In the genomic region with DNA sequence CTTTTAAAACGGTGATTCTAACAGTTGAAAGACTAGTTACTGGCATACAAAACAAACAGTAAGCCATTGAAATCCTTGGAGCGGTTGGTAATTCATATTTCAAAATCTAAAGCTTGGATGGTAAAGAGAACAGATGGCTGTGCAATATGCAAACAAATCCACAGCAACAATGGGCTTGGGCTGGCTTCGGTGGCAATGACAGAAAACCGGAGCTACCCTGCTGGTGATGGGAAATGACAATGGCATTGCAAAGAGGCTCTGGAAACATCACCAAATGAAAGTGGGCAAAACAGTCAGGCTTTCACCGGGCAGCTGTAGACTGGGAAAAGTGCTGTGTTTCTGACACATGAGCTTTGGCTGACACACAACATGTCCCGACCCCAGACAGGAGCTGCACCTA, we compare ENCODE assay signal across 22 cellular contexts. TPM values are rescaled to one million over a fixed set of nuclear protein-coding genes. Genes with fewer than 3 reads are reported as not detected.
DNase-seq lines count a peak whose midpoint lies in the region; ATAC-seq and TF ChIP-seq lines count a peak whose summit lies in the region.
"Had no signal": no experiment of that assay in that cellular context is flagged by ENCODE, and none has a peak within 500 bp of the region (broad histone marks: within the 10 kb centered on the region; RNA-seq: fewer than 3 reads in every experiment).

No MANE protein-coding gene starts in this region.

- peaks cover 4% of the 10 kb centered on the region for H3K36me3 Mint-ChIP-seq in T-helper 17 cell (ENCODE audit: low read depth)

- DNase-seq in DMS153 (lab: John Stamatoyannopoulos, UW) (peak; percentile 94), NCI-H1105 (lab: John Stamatoyannopoulos, UW) (peak; percentile 28), NCI-H345 treated with DMSO at 0.1 percent for 48 hours (lab: John Stamatoyannopoulos, UW; ENCODE audit: unreplicated experiment) (peak; percentile 86), T-helper 17 cell (no peak), globus pallidus (ENCODE audit: low spot score) (no peak), foreskin fibroblast (no peak)
- DNase-seq: activated CD8-positive, alpha-beta T cell treated with anti-CD3 and anti-CD28 coated beads, Interleukin-2, amount 10 ng/mL, durations not matched to agents 7 days and 5 days; activated naive CD4-positive, alpha-beta T cell treated with anti-CD3 and anti-CD28 coated beads for 36 hours; activated T-cell treated with anti-CD3 and anti-CD28 coated beads, Interleukin-2, amount 50 U/mL, for 1 hour; CD4-positive, CD25-positive, alpha-beta regulatory T cell; DND-41; erythroblast; foreskin melanocyte; H7; kidney glomerular epithelial cell; NK-92 treated with Interleukin-12 subunit alpha and Interleukin-12 subunit beta, amount 100 ng/mL, for 24 hours; small intestine; stimulated activated naive CD8-positive, alpha-beta T cell treated with anti-CD3 and anti-CD28 coated beads, Interleukin-15, Interleukin-2, amounts not matched to agents 100 U/mL and 50 U/mL, for 24 hours; tibial artery had no signal

- no peak for TF ChIP-seq CTCF in foreskin fibroblast (IDR thresholded peaks at IDR 0.05; ENCODE audit: low read depth, low read length)

- H3K27ac Mint-ChIP-seq in T-helper 17 cell, result no peak overlapping the region
- H3K27ac Mint-ChIP-seq: activated CD8-positive, alpha-beta T cell treated with anti-CD3 and anti-CD28 coated beads, Interleukin-2, amount 10 ng/mL, durations not matched to agents 7 days and 5 days; activated naive CD4-positive, alpha-beta T cell treated with anti-CD3 and anti-CD28 coated beads for 36 hours; CD4-positive, CD25-positive, alpha-beta regulatory T cell had no signal

- H3K27me3 Mint-ChIP-seq in T-helper 17 cell, result no peaks in the 10 kb centered on the region
- H3K27me3 Mint-ChIP-seq: CD4-positive, CD25-positive, alpha-beta regulatory T cell had no signal

- ATAC-seq in T-helper 17 cell (no peak), GM21619 (IDR thresholded peaks at IDR 0.05; ENCODE audit: unreplicated experiment) (no peak), HG03039 (IDR thresholded peaks at IDR 0.05; ENCODE audit: unreplicated experiment) (no peak)
- ATAC-seq: activated CD8-positive, alpha-beta T cell treated with anti-CD3 and anti-CD28 coated beads, Interleukin-2, amount 10 ng/mL, durations not matched to agents 7 days and 5 days; stimulated activated naive CD8-positive, alpha-beta T cell treated with anti-CD3 and anti-CD28 coated beads, Interleukin-15, Interleukin-2, amounts not matched to agents 100 U/mL and 50 U/mL, for 24 hours had no signal

- peaks cover 44% of the 10 kb centered on the region for H3K4me1 Mint-ChIP-seq in T-helper 17 cell

- no peak overlapping the region for H3K4me3 ChIP-seq in foreskin fibroblast (ENCODE audit: low read depth in 1 of 2, low read length in 2 of 2)
- H3K4me3 ChIP-seq: tibial artery had no signal

- H3K4me3 Mint-ChIP-seq in T-helper 17 cell, result peak overlapping the region; percentile 25
- H3K4me3 Mint-ChIP-seq: activated CD8-positive, alpha-beta T cell treated with anti-CD3 and anti-CD28 coated beads, Interleukin-2, amount 10 ng/mL, durations not matched to agents 7 days and 5 days; activated naive CD4-positive, alpha-beta T cell treated with anti-CD3 and anti-CD28 coated beads for 36 hours; CD4-positive, CD25-positive, alpha-beta regulatory T cell had no signal

- no peaks in the 10 kb centered on the region for H3K9me3 ChIP-seq in T-helper 17 cell (ENCODE audit: control insufficient read depth, low read length, poor library complexity, severe bottlenecking)
- H3K9me3 ChIP-seq: neutrophil, tibial artery had no signal

RNA-seq across cellular contexts. Expression of a gene that starts 42.2 kb away (rescaled TPM):
- 10 to 100 TPM; 19.2 to 28.9 TPM for total RNA-seq in T-helper 17 cell

Comparison
In these comparisons a context has a peak if more than half of its experiments do, and no peak if none do; other contexts are left out.
1. DNase-seq: peak in DMS153 (single experiment), NCI-H1105 (single experiment) and NCI-H345 treated with DMSO at 0.1 percent for 48 hours (single experiment); none in T-helper 17 cell (0 of 3), globus pallidus (single experiment) and foreskin fibroblast (0 of 2).